In the genomic region with DNA sequence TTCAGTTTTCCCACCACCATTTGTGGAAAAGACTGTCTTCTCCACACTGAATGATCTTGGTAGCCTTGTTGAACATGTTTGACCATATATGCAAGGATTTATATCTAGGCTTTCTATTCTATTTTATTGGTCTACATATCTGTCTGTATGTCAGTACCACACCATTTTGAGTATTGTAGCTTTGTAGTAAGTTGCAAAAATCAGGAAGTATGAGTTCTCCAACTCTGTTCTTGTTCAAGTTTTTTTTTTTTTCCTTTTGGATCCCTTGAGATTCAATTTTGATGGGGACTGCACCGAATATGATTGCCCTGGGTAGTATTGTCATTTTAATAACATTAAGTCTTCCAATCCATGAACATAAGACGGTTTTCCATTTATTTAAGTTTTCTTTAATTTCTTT, we compare ENCODE assay signal across 22 cellular contexts.
DNase-seq lines count a peak whose midpoint lies in the region; ATAC-seq, FAIRE-seq and TF ChIP-seq lines count a peak whose summit lies in the region.
"Had no signal": no experiment of that assay in that cellular context is flagged by ENCODE, and none has a peak within 500 bp of the region (broad histone marks: within the 10 kb centered on the region; RNA-seq: fewer than 3 reads in every experiment).

No MANE protein-coding gene starts in this region.

- H3K4me3 ChIP-seq in HCT116 (replicated peaks in 1 of 2; ENCODE audit: low read depth in 1 of 2, low read length in 2 of 2), result no peak overlapping the region
- no peak overlapping the region for H3K4me3 ChIP-seq in GM12878
- H3K4me3 ChIP-seq in endodermal cell (ENCODE audit: low read length), result peak overlapping the region; percentile 8
- no peak overlapping the region for H3K4me3 ChIP-seq in neural progenitor cell
- H3K4me3 ChIP-seq: BLaER1 had no signal

- H3K4me2 ChIP-seq in HCT116 (ENCODE audit: low read length) (no peak overlapping the region), GM12878 (ENCODE audit: control insufficient read depth, insufficient read depth) (no peak overlapping the region), neural progenitor cell (no peak overlapping the region)
- H3K4me2 ChIP-seq: BLaER1 had no signal

- H3K36me3 ChIP-seq in HCT116 (ENCODE audit: control insufficient read depth in 1 of 2, insufficient read depth in 2 of 2, low read length in 2 of 2) (no peaks in the 10 kb centered on the region), GM12878 (ENCODE audit: control insufficient read depth in 2 of 2, insufficient read depth in 2 of 2, low read length in 1 of 2) (no peaks in the 10 kb centered on the region), endodermal cell (ENCODE audit: control insufficient read depth, insufficient read depth, low read length) (peaks cover 18% of the 10 kb centered on the region), neural progenitor cell (peaks cover 7% of the 10 kb centered on the region)

- H3K9me3 Mint-ChIP-seq in endodermal cell, result peaks cover 69% of the 10 kb centered on the region
- peaks cover 35% of the 10 kb centered on the region for H3K9me3 Mint-ChIP-seq in neural crest cell
- H3K9me3 Mint-ChIP-seq in neural progenitor cell, result peaks cover 63% of the 10 kb centered on the region

- no peaks in the 10 kb centered on the region for H3K4me1 Mint-ChIP-seq in endodermal cell
- no peaks in the 10 kb centered on the region for H3K4me1 Mint-ChIP-seq in neural crest cell
- H3K4me1 Mint-ChIP-seq in neural progenitor cell, result no peaks in the 10 kb centered on the region
- H3K4me1 Mint-ChIP-seq: B cell; CD4-positive, CD25-positive, alpha-beta regulatory T cell had no signal

- H2AFZ ChIP-seq in HCT116 (ENCODE audit: low read depth, low read length, poor library complexity, severe bottlenecking) (no peak overlapping the region), GM12878 (ENCODE audit: control insufficient read depth, low read depth, low read length) (no peak overlapping the region), neural progenitor cell (replicated peaks) (no peak overlapping the region)

- H3K4me1 ChIP-seq in HCT116 (ENCODE audit: control insufficient read depth in 1 of 2, insufficient read depth in 2 of 2, low read length in 2 of 2) (no peaks in the 10 kb centered on the region), GM12878 (ENCODE audit: control insufficient read depth, insufficient read depth, low read length) (no peaks in the 10 kb centered on the region), endodermal cell (ENCODE audit: control insufficient read depth, insufficient read depth, low read length) (no peaks in the 10 kb centered on the region), neural progenitor cell (no peaks in the 10 kb centered on the region)
- H3K4me1 ChIP-seq: BLaER1, Caco-2 had no signal

- SMC1A ChIA-PET in GM12878 (lab: Charles Lee; ENCODE audit: uncharacterized antibody, unreplicated experiment), result no interaction called here

- H3K9me3 ChIP-seq in HCT116 (ENCODE audit: control insufficient read depth in 1 of 2, insufficient read depth in 1 of 2, low read depth in 1 of 2, low read length in 2 of 2) (peaks cover 0 to 15% of the 10 kb centered on the region in 2 experiments; a peak in 1 of 4 replicates), GM12878 (replicated peaks; ENCODE audit: control insufficient read depth, insufficient read depth, low read length) (peaks cover 10% of the 10 kb centered on the region), endodermal cell (ENCODE audit: control insufficient read depth, low read length) (peaks cover 69% of the 10 kb centered on the region), neural progenitor cell (ENCODE audit: low read depth) (peaks cover 36% of the 10 kb centered on the region)

- TF ChIP-seq POLR2A in HCT116 (IDR thresholded peaks at IDR 0.05; ENCODE audit: borderline replicate concordance, extremely low read depth, insufficient read depth, insufficient read length) (no peak), GM12878 (IDR thresholded peaks at IDR 0.05; ENCODE audit: low read depth, low read length) (no peak)

- no peak overlapping the region for H3K27ac Mint-ChIP-seq in endodermal cell
- no peak overlapping the region for H3K27ac Mint-ChIP-seq in neural crest cell (ENCODE audit: unreplicated experiment)
- no peak overlapping the region for H3K27ac Mint-ChIP-seq in neural progenitor cell
- H3K27ac Mint-ChIP-seq: B cell; CD4-positive, CD25-positive, alpha-beta regulatory T cell; CD8-positive, alpha-beta T cell had no signal

- H3K4me3 Mint-ChIP-seq in endodermal cell, result no peak overlapping the region
- H3K4me3 Mint-ChIP-seq in neural crest cell, result peak overlapping the region; percentile 12
- H3K4me3 Mint-ChIP-seq in neural progenitor cell, result no peak overlapping the region
- H3K4me3 Mint-ChIP-seq: B cell; CD8-positive, alpha-beta T cell had no signal

- no peak for TF ChIP-seq EP300 in GM12878 (IDR thresholded peaks at IDR 0.05; ENCODE audit: borderline replicate concordance in 1 of 2, control insufficient read depth in 1 of 2, low read depth in 2 of 2, low read length in 2 of 2)

- BruUV-seq in HCT116 (replicated peaks; lab: Mats Ljungman, UMichigan) (no TSS peak), GM12878 (replicated peaks; lab: Mats Ljungman, UMichigan) (no TSS peak)

- no peak for ATAC-seq in HCT116
- no peak for ATAC-seq in GM12878
- ATAC-seq: CD8-positive, alpha-beta T cell had no signal

- TF ChIP-seq CTCF in HCT116 (IDR thresholded peaks at IDR 0.05 in 2 of 3, conservative IDR thresholded peaks at IDR 0.05 in 1 of 3; ENCODE audit: borderline replicate concordance in 1 of 3, insufficient read depth in 1 of 3, low read depth in 2 of 3, low read length in 2 of 3), result no peak
- no peak for TF ChIP-seq CTCF in GM12878 (IDR thresholded peaks at IDR 0.05 in 2 of 3, conservative IDR thresholded peaks at IDR 0.05 in 1 of 3; ENCODE audit: control insufficient read depth in 2 of 3, extremely low read depth in 1 of 3, insufficient read depth in 1 of 3, low read depth in 3 of 3, low read length in 3 of 3)
- TF ChIP-seq CTCF in endodermal cell (conservative IDR thresholded peaks at IDR 0.05), result no peak
- TF ChIP-seq CTCF in neural crest cell (conservative IDR thresholded peaks at IDR 0.05), result no peak
- no peak for TF ChIP-seq CTCF in neural progenitor cell (IDR thresholded peaks at IDR 0.05)

- no peak for FAIRE-seq in GM12878 (lab: Jason Lieb, UNC)
- FAIRE-seq: A204.1, GM12892 had no signal

- intact Hi-C loops in HCT116 (cut with micrococcal nuclease), result no loop called here
- intact Hi-C loops in GM12878 (cut with micrococcal nuclease; ENCODE audit: unreplicated experiment), result no loop called here
- intact Hi-C loops in posterior vena cava (cut with DNase I), result no loop called here

- no peak overlapping the region for H3K9ac ChIP-seq in HCT116 (ENCODE audit: low read length)
- H3K9ac ChIP-seq in GM12878 (ENCODE audit: control insufficient read depth, insufficient read depth, low read length), result no peak overlapping the region
- no peak overlapping the region for H3K9ac ChIP-seq in endodermal cell (ENCODE audit: extremely low read depth, low read length, poor library complexity, severe bottlenecking)
- H3K9ac ChIP-seq in neural progenitor cell, result no peak overlapping the region
- H3K9ac ChIP-seq: BLaER1 had no signal

- RAD21 ChIA-PET in HCT116 (lab: Charles Lee; ENCODE audit: low non-redundant PET in 1 of 2, low total read pairs in 2 of 2, uncharacterized antibody in 2 of 2, unreplicated experiment in 2 of 2) (no interaction called here), GM12878 (lab: Charles Lee; ENCODE audit: unreplicated experiment) (no interaction called here)

- H3K27me3 ChIP-seq in HCT116 (ENCODE audit: insufficient read depth, low read length) (no peaks in the 10 kb centered on the region), GM12878 (replicated peaks in 1 of 2; ENCODE audit: control insufficient read depth in 2 of 2, insufficient read depth in 2 of 2, low read length in 1 of 2) (no peaks in the 10 kb centered on the region), endodermal cell (ENCODE audit: control insufficient read depth, insufficient read depth, low read length, poor library complexity, severe bottlenecking) (no peaks in the 10 kb centered on the region), neural progenitor cell (no peaks in the 10 kb centered on the region)
- H3K27me3 ChIP-seq: BLaER1 had no signal

- in situ Hi-C loops in GM12878 (cut with MboI), result no loop called here

- no peaks in the 10 kb centered on the region for H3F3A ChIP-seq in neural progenitor cell (ENCODE audit: low read depth)

- POLR2A ChIA-PET in HCT116 (lab: Charles Lee), result no interaction called here
- POLR2A ChIA-PET in GM12878 (lab: Charles Lee), result interaction anchor here (0.5 kb wide), 1 partner anchor 16 kb away, joined by 5 read pairs; no protein-coding TSS in a partner anchor

- no peak for DNase-seq in HCT116 (ENCODE audit: low read depth, low spot score)
- DNase-seq in GM12878 (ENCODE audit: low read depth, low spot score), result no peak
- no peak for DNase-seq in endodermal cell
- DNase-seq in neural crest cell (ENCODE audit: low read depth, low spot score), result no peak
- no peak for DNase-seq in DMS79 (lab: John Stamatoyannopoulos, UW)
- no peak for DNase-seq in posterior vena cava (ENCODE audit: low spot score)
- DNase-seq in neural progenitor cell (ENCODE audit: low spot score), result no peak
- DNase-seq: Caco-2; CD4-positive, CD25-positive, alpha-beta regulatory T cell; CD8-positive, alpha-beta T cell; DMS153; EL; GDM1; GOT3; H7; HCEC 1CT had no signal

- TF ChIP-seq RAD21 in HCT116 (IDR thresholded peaks at IDR 0.05; ENCODE audit: low read depth), result no peak
- TF ChIP-seq RAD21 in GM12878 (IDR thresholded peaks at IDR 0.05; ENCODE audit: insufficient read depth, low read depth, low read length), result no peak

- H4K20me1 ChIP-seq in HCT116 (ENCODE audit: insufficient read depth) (no peaks in the 10 kb centered on the region), GM12878 (ENCODE audit: control insufficient read depth, insufficient read depth) (no peaks in the 10 kb centered on the region), neural progenitor cell (ENCODE audit: low read depth) (no peaks in the 10 kb centered on the region)
- H4K20me1 ChIP-seq: BLaER1 had no signal

- H3K79me2 ChIP-seq in HCT116 (ENCODE audit: insufficient read depth, low read length) (no peaks in the 10 kb centered on the region), GM12878 (ENCODE audit: control insufficient read depth, insufficient read depth, low read length) (no peaks in the 10 kb centered on the region), neural progenitor cell (ENCODE audit: low read depth) (no peaks in the 10 kb centered on the region)

- H3K9me2 ChIP-seq in HCT116 (ENCODE audit: insufficient read depth), result no peaks in the 10 kb centered on the region

- 100% methylated on average over 2 of the region's 2 CpGs for WGBS in GM12878 (ENCODE audit: insufficient coverage, insufficient replicate concordance, low lambda C conversion rate, missing lambda C conversion rate)
- WGBS in endodermal cell (ENCODE audit: insufficient coverage in 1 of 2, insufficient read length in 1 of 2), 2 experiments, result 83 to 96% methylated on average over 1 to 2 of the region's 2 CpGs

- H3K36me3 Mint-ChIP-seq in endodermal cell (ENCODE audit: low read depth), result peaks cover 54% of the 10 kb centered on the region
- H3K36me3 Mint-ChIP-seq in neural crest cell (ENCODE audit: low read depth), result peaks cover 60% of the 10 kb centered on the region
- H3K36me3 Mint-ChIP-seq in neural progenitor cell, result peaks cover 57% of the 10 kb centered on the region

- CTCF ChIA-PET in HCT116 (lab: Charles Lee), result no interaction called here
- CTCF ChIA-PET in GM12878 (lab: Yijun Ruan, JAX), result no interaction called here

- H3K27ac ChIP-seq in HCT116 (ENCODE audit: low read depth, low read length) (no peak overlapping the region), GM12878 (ENCODE audit: control insufficient read depth, insufficient read depth) (no peak overlapping the region), endodermal cell (ENCODE audit: low read depth, low read length) (no peak overlapping the region), neural progenitor cell (no peak overlapping the region)
- H3K27ac ChIP-seq: 22Rv1, BLaER1, C4-2B had no signal

- H3K27me3 Mint-ChIP-seq in endodermal cell (ENCODE audit: insufficient read depth) (no peaks in the 10 kb centered on the region), neural crest cell (ENCODE audit: low read depth) (no peaks in the 10 kb centered on the region), neural progenitor cell (ENCODE audit: insufficient read depth, low read depth) (peaks cover 2% of the 10 kb centered on the region)
- H3K27me3 Mint-ChIP-seq: B cell; CD4-positive, CD25-positive, alpha-beta regulatory T cell had no signal

Comparison
In these comparisons a context has a peak if more than half of its experiments do, and no peak if none do; other contexts are left out.
1. Of the 18 proteins assayed by ChIP-seq in both GM12878 and HCT116: peak only in GM12878: none; only in HCT116: ZNF274; in both: none; in neither: 17.